ENCODE assay signal across 1 cellular context in the genomic region with DNA sequence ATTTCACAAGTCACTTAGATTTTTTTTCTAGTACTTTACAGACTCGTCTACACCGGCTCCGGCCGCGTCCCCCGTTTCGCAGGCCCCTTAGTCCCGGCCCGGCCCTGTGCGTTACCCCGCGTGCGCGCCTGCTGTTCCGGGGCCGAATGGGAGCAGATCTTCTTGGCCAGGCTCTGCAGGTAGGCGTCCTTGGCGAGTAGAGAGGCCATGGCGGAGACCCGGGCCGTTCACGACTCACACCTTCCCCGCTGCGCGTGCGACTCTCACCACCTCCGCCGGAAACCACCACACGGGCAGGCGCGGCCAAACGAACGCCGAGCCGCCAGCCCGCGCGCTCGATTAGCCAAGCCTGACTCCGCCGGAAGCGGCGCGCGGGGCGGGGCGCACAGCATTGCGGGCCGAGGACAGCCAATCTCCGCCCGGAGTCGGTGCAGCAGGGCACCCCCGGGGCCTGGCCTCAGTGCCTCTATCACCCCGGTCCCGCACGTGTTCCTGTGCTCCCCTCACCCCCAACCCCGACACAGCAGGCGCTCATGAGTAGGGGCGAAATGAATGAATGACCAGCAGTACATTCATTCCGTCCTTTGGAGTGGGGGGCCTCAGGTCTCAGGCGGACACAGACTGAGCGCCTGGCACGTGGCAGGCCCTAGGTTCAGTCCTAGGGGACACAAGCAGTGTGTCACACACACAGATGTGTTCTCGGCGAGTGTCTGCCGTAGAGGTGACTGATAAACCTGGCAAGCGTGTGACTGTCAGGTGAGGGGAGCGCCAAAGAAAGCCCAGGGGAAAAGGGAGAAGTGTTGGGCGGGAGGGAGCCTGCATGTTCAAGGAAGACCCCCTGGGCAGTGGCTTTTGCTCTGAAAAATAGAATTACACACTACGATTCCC.
TF ChIP-seq lines count a peak whose summit lies in the region.

A gene (minus strand): TSS at position 265 of the 888 bp plus-strand sequence. CDS start 56 bp downstream, at position 209.

TF ChIP-seq in HepG2, 621 proteins besides CTCF, POLR2A, EP300 and RAD21 (continued from another document and continues in another):
- TF ChIP-seq DPF2 (CRISPR knock-in tag; IDR thresholded peaks at IDR 0.05; ENCODE audit: borderline replicate concordance, low read depth) (0 out of 2 replicates have a peak, but pooled peaks have one; percentile 26), TSC22D2 (CRISPR knock-in tag; IDR thresholded peaks at IDR 0.05; ENCODE audit: borderline replicate concordance) (peak; percentile 86; the same call in 1 of the 2 replicates), KLF12 (CRISPR knock-in tag; IDR thresholded peaks at IDR 0.05; ENCODE audit: borderline replicate concordance) (peak; percentile 97; the same call in 1 of the 2 replicates), ZNF253 (CRISPR knock-in tag; IDR thresholded peaks at IDR 0.05; ENCODE audit: borderline replicate concordance) (peak; percentile 88; the same call in 1 of the 2 replicates), ZFP37 (CRISPR knock-in tag; IDR thresholded peaks at IDR 0.05; ENCODE audit: borderline replicate concordance) (peak; percentile 82), RFX3 (CRISPR knock-in tag; IDR thresholded peaks at IDR 0.05) (peak; percentile 24; the same call in 1 of the 2 replicates), ZNF484 (CRISPR knock-in tag; IDR thresholded peaks at IDR 0.05; ENCODE audit: borderline replicate concordance, low read depth) (no peak; the same call in 1 of the 2 replicates), ARNTL (CRISPR knock-in tag; IDR thresholded peaks at IDR 0.05) (peak; percentile 86), MTA1 (CRISPR knock-in tag; IDR thresholded peaks at IDR 0.05; ENCODE audit: borderline replicate concordance) (peak; percentile 66; the same call in 1 of the 2 replicates), NFYB (CRISPR knock-in tag; IDR thresholded peaks at IDR 0.05) (peak; percentile 77), ZNF230 (CRISPR knock-in tag; IDR thresholded peaks at IDR 0.05) (peak; percentile 87), ZSCAN31 (CRISPR knock-in tag; IDR thresholded peaks at IDR 0.05; ENCODE audit: low read depth) (0 out of 2 replicates have a peak, but pooled peaks have one; percentile 74), STAT5B (CRISPR knock-in tag; IDR thresholded peaks at IDR 0.05) (no peak), PHF8 (CRISPR knock-in tag; IDR thresholded peaks at IDR 0.05) (peak; percentile 91), MEIS1 (CRISPR knock-in tag; IDR thresholded peaks at IDR 0.05; ENCODE audit: borderline replicate concordance) (0 out of 2 replicates have a peak, but pooled peaks have one; percentile 37), ZNF354B (CRISPR knock-in tag; IDR thresholded peaks at IDR 0.05) (no peak), ZNF430 (CRISPR knock-in tag; IDR thresholded peaks at IDR 0.05) (peak; percentile 96), BCL6 (CRISPR knock-in tag; IDR thresholded peaks at IDR 0.05) (peak; percentile 60), POLR2G (IDR thresholded peaks at IDR 0.05; ENCODE audit: low read depth, low read length) (peak; percentile 85), MAFF (IDR thresholded peaks at IDR 0.05; ENCODE audit: low read depth, low read length) (no peak), SOX6 (IDR thresholded peaks at IDR 0.05) (no peak), SOX6 (CRISPR knock-in tag; IDR thresholded peaks at IDR 0.05) (peak; percentile 73; the same call in 1 of the 2 replicates), ZFP62 (CRISPR knock-in tag; IDR thresholded peaks at IDR 0.05) (no peak)
- TF ChIP-seq, protein P1, sequence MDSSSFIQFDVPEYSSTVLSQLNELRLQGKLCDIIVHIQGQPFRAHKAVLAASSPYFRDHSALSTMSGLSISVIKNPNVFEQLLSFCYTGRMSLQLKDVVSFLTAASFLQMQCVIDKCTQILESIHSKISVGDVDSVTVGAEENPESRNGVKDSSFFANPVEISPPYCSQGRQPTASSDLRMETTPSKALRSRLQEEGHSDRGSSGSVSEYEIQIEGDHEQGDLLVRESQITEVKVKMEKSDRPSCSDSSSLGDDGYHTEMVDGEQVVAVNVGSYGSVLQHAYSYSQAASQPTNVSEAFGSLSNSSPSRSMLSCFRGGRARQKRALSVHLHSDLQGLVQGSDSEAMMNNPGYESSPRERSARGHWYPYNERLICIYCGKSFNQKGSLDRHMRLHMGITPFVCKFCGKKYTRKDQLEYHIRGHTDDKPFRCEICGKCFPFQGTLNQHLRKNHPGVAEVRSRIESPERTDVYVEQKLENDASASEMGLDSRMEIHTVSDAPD (CRISPR knock-in tag; IDR thresholded peaks at IDR 0.05): peak; percentile 77
- TF ChIP-seq, protein P2, sequence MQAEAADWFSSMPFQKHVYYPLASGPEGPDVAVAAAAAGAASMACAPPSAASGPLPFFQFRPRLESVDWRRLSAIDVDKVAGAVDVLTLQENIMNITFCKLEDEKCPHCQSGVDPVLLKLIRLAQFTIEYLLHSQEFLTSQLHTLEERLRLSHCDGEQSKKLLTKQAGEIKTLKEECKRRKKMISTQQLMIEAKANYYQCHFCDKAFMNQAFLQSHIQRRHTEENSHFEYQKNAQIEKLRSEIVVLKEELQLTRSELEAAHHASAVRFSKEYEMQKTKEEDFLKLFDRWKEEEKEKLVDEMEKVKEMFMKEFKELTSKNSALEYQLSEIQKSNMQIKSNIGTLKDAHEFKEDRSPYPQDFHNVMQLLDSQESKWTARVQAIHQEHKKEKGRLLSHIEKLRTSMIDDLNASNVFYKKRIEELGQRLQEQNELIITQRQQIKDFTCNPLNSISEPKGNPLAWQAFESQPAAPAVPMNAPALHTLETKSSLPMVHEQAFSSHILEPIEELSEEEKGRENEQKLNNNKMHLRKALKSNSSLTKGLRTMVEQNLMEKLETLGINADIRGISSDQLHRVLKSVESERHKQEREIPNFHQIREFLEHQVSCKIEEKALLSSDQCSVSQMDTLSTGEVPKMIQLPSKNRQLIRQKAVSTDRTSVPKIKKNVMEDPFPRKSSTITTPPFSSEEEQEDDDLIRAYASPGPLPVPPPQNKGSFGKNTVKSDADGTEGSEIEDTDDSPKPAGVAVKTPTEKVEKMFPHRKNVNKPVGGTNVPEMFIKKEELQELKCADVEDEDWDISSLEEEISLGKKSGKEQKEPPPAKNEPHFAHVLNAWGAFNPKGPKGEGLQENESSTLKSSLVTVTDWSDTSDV (CRISPR knock-in tag; IDR thresholded peaks at IDR 0.05): no peak
- TF ChIP-seq, protein P3, sequence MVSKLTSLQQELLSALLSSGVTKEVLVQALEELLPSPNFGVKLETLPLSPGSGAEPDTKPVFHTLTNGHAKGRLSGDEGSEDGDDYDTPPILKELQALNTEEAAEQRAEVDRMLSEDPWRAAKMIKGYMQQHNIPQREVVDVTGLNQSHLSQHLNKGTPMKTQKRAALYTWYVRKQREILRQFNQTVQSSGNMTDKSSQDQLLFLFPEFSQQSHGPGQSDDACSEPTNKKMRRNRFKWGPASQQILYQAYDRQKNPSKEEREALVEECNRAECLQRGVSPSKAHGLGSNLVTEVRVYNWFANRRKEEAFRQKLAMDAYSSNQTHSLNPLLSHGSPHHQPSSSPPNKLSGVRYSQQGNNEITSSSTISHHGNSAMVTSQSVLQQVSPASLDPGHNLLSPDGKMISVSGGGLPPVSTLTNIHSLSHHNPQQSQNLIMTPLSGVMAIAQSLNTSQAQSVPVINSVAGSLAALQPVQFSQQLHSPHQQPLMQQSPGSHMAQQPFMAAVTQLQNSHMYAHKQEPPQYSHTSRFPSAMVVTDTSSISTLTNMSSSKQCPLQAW (CRISPR knock-in tag; IDR thresholded peaks at IDR 0.05): peak; percentile 93
- TF ChIP-seq, protein P4, sequence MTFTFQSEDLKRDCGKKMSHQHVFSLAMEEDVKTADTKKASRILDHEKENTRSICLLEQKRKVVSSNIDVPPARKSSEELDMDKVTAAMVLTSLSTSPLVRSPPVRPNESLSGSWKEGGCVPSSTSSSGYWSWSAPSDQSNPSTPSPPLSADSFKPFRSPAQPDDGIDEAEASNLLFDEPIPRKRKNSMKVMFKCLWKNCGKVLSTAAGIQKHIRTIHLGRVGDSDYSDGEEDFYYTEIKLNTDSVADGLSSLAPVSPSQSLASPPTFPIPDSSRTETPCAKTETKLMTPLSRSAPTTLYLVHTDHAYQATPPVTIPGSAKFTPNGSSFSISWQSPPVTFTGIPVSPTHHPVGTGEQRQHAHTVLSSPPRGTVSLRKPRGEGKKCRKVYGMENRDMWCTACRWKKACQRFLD (CRISPR knock-in tag; IDR thresholded peaks at IDR 0.05; ENCODE audit: borderline replicate concordance): peak; percentile 54; the same call in 1 of the 2 replicates
- TF ChIP-seq, protein P5, sequence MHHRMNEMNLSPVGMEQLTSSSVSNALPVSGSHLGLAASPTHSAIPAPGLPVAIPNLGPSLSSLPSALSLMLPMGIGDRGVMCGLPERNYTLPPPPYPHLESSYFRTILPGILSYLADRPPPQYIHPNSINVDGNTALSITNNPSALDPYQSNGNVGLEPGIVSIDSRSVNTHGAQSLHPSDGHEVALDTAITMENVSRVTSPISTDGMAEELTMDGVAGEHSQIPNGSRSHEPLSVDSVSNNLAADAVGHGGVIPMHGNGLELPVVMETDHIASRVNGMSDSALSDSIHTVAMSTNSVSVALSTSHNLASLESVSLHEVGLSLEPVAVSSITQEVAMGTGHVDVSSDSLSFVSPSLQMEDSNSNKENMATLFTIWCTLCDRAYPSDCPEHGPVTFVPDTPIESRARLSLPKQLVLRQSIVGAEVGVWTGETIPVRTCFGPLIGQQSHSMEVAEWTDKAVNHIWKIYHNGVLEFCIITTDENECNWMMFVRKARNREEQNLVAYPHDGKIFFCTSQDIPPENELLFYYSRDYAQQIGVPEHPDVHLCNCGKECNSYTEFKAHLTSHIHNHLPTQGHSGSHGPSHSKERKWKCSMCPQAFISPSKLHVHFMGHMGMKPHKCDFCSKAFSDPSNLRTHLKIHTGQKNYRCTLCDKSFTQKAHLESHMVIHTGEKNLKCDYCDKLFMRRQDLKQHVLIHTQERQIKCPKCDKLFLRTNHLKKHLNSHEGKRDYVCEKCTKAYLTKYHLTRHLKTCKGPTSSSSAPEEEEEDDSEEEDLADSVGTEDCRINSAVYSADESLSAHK (CRISPR knock-in tag; IDR thresholded peaks at IDR 0.05; ENCODE audit: borderline replicate concordance): no peak
- TF ChIP-seq, protein P6, sequence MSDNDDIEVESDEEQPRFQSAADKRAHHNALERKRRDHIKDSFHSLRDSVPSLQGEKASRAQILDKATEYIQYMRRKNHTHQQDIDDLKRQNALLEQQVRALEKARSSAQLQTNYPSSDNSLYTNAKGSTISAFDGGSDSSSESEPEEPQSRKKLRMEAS (IDR thresholded peaks at IDR 0.05): peak; percentile 97
- TF ChIP-seq, protein P7, sequence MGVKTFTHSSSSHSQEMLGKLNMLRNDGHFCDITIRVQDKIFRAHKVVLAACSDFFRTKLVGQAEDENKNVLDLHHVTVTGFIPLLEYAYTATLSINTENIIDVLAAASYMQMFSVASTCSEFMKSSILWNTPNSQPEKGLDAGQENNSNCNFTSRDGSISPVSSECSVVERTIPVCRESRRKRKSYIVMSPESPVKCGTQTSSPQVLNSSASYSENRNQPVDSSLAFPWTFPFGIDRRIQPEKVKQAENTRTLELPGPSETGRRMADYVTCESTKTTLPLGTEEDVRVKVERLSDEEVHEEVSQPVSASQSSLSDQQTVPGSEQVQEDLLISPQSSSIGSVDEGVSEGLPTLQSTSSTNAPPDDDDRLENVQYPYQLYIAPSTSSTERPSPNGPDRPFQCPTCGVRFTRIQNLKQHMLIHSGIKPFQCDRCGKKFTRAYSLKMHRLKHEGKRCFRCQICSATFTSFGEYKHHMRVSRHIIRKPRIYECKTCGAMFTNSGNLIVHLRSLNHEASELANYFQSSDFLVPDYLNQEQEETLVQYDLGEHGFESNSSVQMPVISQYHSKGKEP (CRISPR knock-in tag; IDR thresholded peaks at IDR 0.05): no peak; the same call in 1 of the 2 replicates
- TF ChIP-seq, protein P8, sequence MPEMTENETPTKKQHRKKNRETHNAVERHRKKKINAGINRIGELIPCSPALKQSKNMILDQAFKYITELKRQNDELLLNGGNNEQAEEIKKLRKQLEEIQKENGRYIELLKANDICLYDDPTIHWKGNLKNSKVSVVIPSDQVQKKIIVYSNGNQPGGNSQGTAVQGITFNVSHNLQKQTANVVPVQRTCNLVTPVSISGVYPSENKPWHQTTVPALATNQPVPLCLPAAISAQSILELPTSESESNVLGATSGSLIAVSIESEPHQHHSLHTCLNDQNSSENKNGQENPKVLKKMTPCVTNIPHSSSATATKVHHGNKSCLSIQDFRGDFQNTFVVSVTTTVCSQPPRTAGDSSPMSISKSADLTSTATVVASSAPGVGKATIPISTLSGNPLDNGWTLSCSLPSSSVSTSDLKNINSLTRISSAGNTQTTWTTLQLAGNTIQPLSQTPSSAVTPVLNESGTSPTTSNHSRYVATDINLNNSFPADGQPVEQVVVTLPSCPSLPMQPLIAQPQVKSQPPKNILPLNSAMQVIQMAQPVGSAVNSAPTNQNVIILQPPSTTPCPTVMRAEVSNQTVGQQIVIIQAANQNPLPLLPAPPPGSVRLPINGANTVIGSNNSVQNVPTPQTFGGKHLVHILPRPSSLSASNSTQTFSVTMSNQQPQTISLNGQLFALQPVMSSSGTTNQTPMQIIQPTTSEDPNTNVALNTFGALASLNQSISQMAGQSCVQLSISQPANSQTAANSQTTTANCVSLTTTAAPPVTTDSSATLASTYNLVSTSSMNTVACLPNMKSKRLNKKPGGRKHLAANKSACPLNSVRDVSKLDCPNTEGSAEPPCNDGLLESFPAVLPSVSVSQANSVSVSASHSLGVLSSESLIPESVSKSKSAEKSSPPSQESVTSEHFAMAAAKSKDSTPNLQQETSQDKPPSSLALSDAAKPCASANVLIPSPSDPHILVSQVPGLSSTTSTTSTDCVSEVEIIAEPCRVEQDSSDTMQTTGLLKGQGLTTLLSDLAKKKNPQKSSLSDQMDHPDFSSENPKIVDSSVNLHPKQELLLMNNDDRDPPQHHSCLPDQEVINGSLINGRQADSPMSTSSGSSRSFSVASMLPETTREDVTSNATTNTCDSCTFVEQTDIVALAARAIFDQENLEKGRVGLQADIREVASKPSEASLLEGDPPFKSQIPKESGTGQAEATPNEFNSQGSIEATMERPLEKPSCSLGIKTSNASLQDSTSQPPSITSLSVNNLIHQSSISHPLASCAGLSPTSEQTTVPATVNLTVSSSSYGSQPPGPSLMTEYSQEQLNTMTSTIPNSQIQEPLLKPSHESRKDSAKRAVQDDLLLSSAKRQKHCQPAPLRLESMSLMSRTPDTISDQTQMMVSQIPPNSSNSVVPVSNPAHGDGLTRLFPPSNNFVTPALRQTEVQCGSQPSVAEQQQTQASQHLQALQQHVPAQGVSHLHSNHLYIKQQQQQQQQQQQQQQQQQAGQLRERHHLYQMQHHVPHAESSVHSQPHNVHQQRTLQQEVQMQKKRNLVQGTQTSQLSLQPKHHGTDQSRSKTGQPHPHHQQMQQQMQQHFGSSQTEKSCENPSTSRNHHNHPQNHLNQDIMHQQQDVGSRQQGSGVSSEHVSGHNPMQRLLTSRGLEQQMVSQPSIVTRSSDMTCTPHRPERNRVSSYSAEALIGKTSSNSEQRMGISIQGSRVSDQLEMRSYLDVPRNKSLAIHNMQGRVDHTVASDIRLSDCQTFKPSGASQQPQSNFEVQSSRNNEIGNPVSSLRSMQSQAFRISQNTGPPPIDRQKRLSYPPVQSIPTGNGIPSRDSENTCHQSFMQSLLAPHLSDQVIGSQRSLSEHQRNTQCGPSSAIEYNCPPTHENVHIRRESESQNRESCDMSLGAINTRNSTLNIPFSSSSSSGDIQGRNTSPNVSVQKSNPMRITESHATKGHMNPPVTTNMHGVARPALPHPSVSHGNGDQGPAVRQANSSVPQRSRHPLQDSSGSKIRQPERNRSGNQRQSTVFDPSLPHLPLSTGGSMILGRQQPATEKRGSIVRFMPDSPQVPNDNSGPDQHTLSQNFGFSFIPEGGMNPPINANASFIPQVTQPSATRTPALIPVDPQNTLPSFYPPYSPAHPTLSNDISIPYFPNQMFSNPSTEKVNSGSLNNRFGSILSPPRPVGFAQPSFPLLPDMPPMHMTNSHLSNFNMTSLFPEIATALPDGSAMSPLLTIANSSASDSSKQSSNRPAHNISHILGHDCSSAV (CRISPR knock-in tag; IDR thresholded peaks at IDR 0.05; ENCODE audit: borderline replicate concordance): no peak
